8 cellular contexts compared by ENCODE assay signal in genomic region chr2:151637284-151637781, GRCh38.
DNase-seq lines count a peak whose midpoint lies in the region; TF ChIP-seq lines count a peak whose summit lies in the region.

No MANE protein-coding gene starts in this region.

- H3K27me3 ChIP-seq in MM.1S (replicated peaks; ENCODE audit: insufficient read depth, low read length) (no peaks in the 10 kb centered on the region), brain microvascular endothelial cell (replicated peaks) (no peaks in the 10 kb centered on the region)

- H3F3A ChIP-seq in MM.1S (ENCODE audit: insufficient read depth, low read length): peaks cover 18% of the 10 kb centered on the region

- H2AFZ ChIP-seq in MM.1S (ENCODE audit: low read length): peak overlapping the region; percentile 65

- no peaks in the 10 kb centered on the region for H3K79me2 ChIP-seq in MM.1S (ENCODE audit: low read length)

- no peaks in the 10 kb centered on the region for H4K20me1 ChIP-seq in MM.1S (ENCODE audit: insufficient read depth, low read length)

- TF ChIP-seq CTCF in MM.1S (IDR thresholded peaks at IDR 0.05; ENCODE audit: low read length): peak; percentile 26
- TF ChIP-seq CTCF in nephron (IDR thresholded peaks at IDR 0.05; ENCODE audit: unreplicated experiment in 3 of 3): no peak
- TF ChIP-seq CTCF in brain microvascular endothelial cell (IDR thresholded peaks at IDR 0.05; ENCODE audit: low read depth, low read length, missing control alignments): no peak

- peak overlapping the region in 2 of 3 experiments; percentile 1 to 60 for H3K27ac Mint-ChIP-seq in nephron

- H3K9ac ChIP-seq in MM.1S (ENCODE audit: low read length): peak overlapping the region; percentile 34; the same call in 1 of the 2 replicates

- peaks cover 23% of the 10 kb centered on the region for H3K4me1 ChIP-seq in MM.1S (ENCODE audit: low read length)

- DNase-seq in activated gamma-delta T cell treated with Interleukin-2 at 50 U/mL for 16 hours (peak; percentile 61), activated gamma-delta T cell (lab: John Stamatoyannopoulos, UW) (no peak), MM.1S (peak; percentile 88), activated T-cell treated with anti-CD3 and anti-CD28 coated beads for 4 hours (peak; percentile 40), brain microvascular endothelial cell (no peak), COLO668 (lab: John Stamatoyannopoulos, UW; ENCODE audit: unreplicated experiment) (no peak), middle frontal gyrus (ENCODE audit: extremely low spot score, low spot score) (no peak)

- H3K27me3 Mint-ChIP-seq in nephron (ENCODE audit: low read depth): no peaks in the 10 kb centered on the region

- H3K4me3 ChIP-seq in MM.1S (ENCODE audit: low read length): peak overlapping the region; percentile 41
- no peak overlapping the region for H3K4me3 ChIP-seq in brain microvascular endothelial cell (ENCODE audit: low read depth, low read length)

- peaks cover 4% of the 10 kb centered on the region for H3K9me3 Mint-ChIP-seq in nephron

- peak overlapping the region; percentile 87 for H3K27ac ChIP-seq in MM.1S (ENCODE audit: low read length)
- H3K27ac ChIP-seq in brain microvascular endothelial cell: no peak overlapping the region

- no peaks in the 10 kb centered on the region for H3K36me3 ChIP-seq in MM.1S (replicated peaks; ENCODE audit: insufficient read depth, low read length)
- H3K36me3 ChIP-seq in brain microvascular endothelial cell (replicated peaks): no peaks in the 10 kb centered on the region

- peaks cover 7% of the 10 kb centered on the region for H3K36me3 Mint-ChIP-seq in nephron (ENCODE audit: low read depth)

- peaks cover 16% of the 10 kb centered on the region for H3K4me1 Mint-ChIP-seq in nephron

- H3K4me2 ChIP-seq in MM.1S (ENCODE audit: low read depth, low read length): peak overlapping the region; percentile 73

- in situ Hi-C loops in brain microvascular endothelial cell (cut with HindIII; ENCODE audit: low pct_ligation_motif_present, low sequenced_read_pairs): no loop called here

- no peaks in the 10 kb centered on the region for H3K9me3 ChIP-seq in MM.1S (replicated peaks; ENCODE audit: insufficient read depth, low read length)

- no peak overlapping the region for H3K4me3 Mint-ChIP-seq in nephron

- H3K9me2 ChIP-seq in MM.1S (replicated peaks; ENCODE audit: insufficient read depth, low read length): no peaks in the 10 kb centered on the region

Comparison
In these comparisons a context has a peak if more than half of its experiments do, and no peak if none do; other contexts are left out.
1. DNase-seq: peak in activated gamma-delta T cell treated with Interleukin-2 at 50 U/mL for 16 hours (single experiment), MM.1S (single experiment) and activated T-cell treated with anti-CD3 and anti-CD28 coated beads for 4 hours (single experiment); none in activated gamma-delta T cell (single experiment), brain microvascular endothelial cell (single experiment), COLO668 (single experiment) and middle frontal gyrus (single experiment).